Comparison of ENCODE assay signal across 13 cellular contexts in the genomic region with DNA sequence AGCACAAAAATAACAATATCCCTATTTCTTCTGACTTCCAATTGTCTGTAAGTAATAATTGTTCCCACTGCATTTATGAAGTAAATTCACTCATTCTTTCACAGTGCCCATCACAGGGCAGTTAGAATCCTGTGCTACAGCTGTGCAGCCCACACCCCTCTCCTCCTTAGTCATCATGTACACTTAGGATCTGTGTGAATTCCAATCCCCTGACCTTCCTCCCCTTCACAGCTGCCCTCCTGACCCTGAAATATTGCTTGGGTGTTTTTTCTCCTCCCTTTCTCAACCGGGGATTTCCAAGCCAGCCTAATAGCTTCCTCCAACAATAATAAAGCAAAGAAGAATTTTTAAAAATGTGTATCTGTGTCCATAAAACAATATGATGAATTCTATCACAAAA.
DNase-seq lines count a peak whose midpoint lies in the region; ATAC-seq and TF ChIP-seq lines count a peak whose summit lies in the region.
"Had no signal": no experiment of that assay in that cellular context is flagged by ENCODE, and none has a peak within 500 bp of the region (broad histone marks: within the 10 kb centered on the region; RNA-seq: fewer than 3 reads in every experiment).

No MANE protein-coding gene starts in this region.

- H3K27me3 Mint-ChIP-seq in type B pancreatic cell, result no peaks in the 10 kb centered on the region

- H4K8ac ChIP-seq in trophoblast cell (ENCODE audit: low read depth, low read length), result no peak overlapping the region

- H3K9me3 ChIP-seq in fibroblast of lung (ENCODE audit: control insufficient read depth, insufficient read depth, low read depth, low read length) (no peaks in the 10 kb centered on the region), trophoblast cell (ENCODE audit: insufficient read depth, low read depth, low read length) (no peaks in the 10 kb centered on the region)
- H3K9me3 ChIP-seq: neutrophil had no signal

- TF ChIP-seq CTCF in fibroblast of lung (conservative IDR thresholded peaks at IDR 0.05 in 1 of 2, IDR thresholded peaks at IDR 0.05 in 1 of 2; ENCODE audit: low read depth in 1 of 2, low read length in 2 of 2), result no peak
- TF ChIP-seq CTCF in type B pancreatic cell (conservative IDR thresholded peaks at IDR 0.05), result no peak

- H3K9ac ChIP-seq in fibroblast of lung (ENCODE audit: insufficient read depth, low read length), result no peak overlapping the region
- H3K9ac ChIP-seq in trophoblast cell (ENCODE audit: low read length), result no peak overlapping the region

- no peaks in the 10 kb centered on the region for H3K36me3 Mint-ChIP-seq in type B pancreatic cell

- H3K4ac ChIP-seq in trophoblast cell (ENCODE audit: low read depth, low read length), result no peak overlapping the region

- H3K4me1 ChIP-seq in fibroblast of lung (ENCODE audit: control insufficient read depth, extremely low read depth, insufficient read depth, low read length), result peaks cover 58% of the 10 kb centered on the region
- peaks cover 0 to 12% of the 10 kb centered on the region in 2 experiments for H3K4me1 ChIP-seq in trophoblast cell (ENCODE audit: control insufficient read depth in 1 of 2, insufficient read depth in 2 of 2, low read length in 2 of 2)

- H3K79me2 ChIP-seq in fibroblast of lung (ENCODE audit: control insufficient read depth, insufficient read depth, low read length) (peaks cover 14% of the 10 kb centered on the region), trophoblast cell (ENCODE audit: control insufficient read depth, insufficient read depth, low read length, poor library complexity) (no peaks in the 10 kb centered on the region)

- H2AFZ ChIP-seq in fibroblast of lung (ENCODE audit: low read length), result no peak overlapping the region
- no peak overlapping the region for H2AFZ ChIP-seq in trophoblast cell (ENCODE audit: insufficient read depth, low read length, poor library complexity)

- H4K20me1 ChIP-seq in fibroblast of lung (ENCODE audit: control insufficient read depth, extremely low read depth, insufficient read depth, low read length), result no peaks in the 10 kb centered on the region

- no peak overlapping the region for H3K4me3 Mint-ChIP-seq in type B pancreatic cell
- H3K4me3 Mint-ChIP-seq: activated CD4-positive, alpha-beta T cell treated with anti-CD3 and anti-CD28 coated beads, Interleukin-2, amount 10 ng/mL, durations not matched to agents 24 days and 14 days had no signal

- H3K36me3 ChIP-seq in fibroblast of lung (ENCODE audit: control insufficient read depth, insufficient read depth, low read length), result peaks cover 3% of the 10 kb centered on the region
- no peaks in the 10 kb centered on the region for H3K36me3 ChIP-seq in trophoblast cell (ENCODE audit: control insufficient read depth in 1 of 2, insufficient read depth in 2 of 2, low read length in 2 of 2)
- H3K36me3 ChIP-seq: neutrophil had no signal

- no peak overlapping the region for H2AK5ac ChIP-seq in trophoblast cell (ENCODE audit: low read length)

- no peak overlapping the region for H4K91ac ChIP-seq in trophoblast cell (ENCODE audit: low read depth, low read length)

- peak overlapping the region; percentile 67 for H3K4me2 ChIP-seq in fibroblast of lung (ENCODE audit: extremely low read depth, insufficient read depth, low read length)
- peak overlapping the region; percentile 21 for H3K4me2 ChIP-seq in trophoblast cell (ENCODE audit: low read length)

- H3K27me3 ChIP-seq in fibroblast of lung (ENCODE audit: control insufficient read depth, insufficient read depth, low read length) (no peaks in the 10 kb centered on the region), trophoblast cell (ENCODE audit: insufficient read depth, low read length) (no peaks in the 10 kb centered on the region)
- H3K27me3 ChIP-seq: neutrophil had no signal

- H3K4me3 ChIP-seq in fibroblast of lung (replicated peaks in 1 of 4; ENCODE audit: control extremely low read depth in 1 of 4, insufficient read depth in 1 of 4, low read depth in 3 of 4, low read length in 4 of 4) (peak overlapping the region in 1 of 4 experiments; percentile 6), trophoblast cell (ENCODE audit: low read depth, low read length) (no peak overlapping the region)

- H2BK120ac ChIP-seq in trophoblast cell (ENCODE audit: insufficient read depth, low read length, poor library complexity), result no peak overlapping the region

- DNase-seq in GM03348 (ENCODE audit: low spot score) (peak; percentile 62), RPMI7951 (ENCODE audit: low read depth) (peak; percentile 82), fibroblast of lung (ENCODE audit: low read depth in 2 of 2) (peak; percentile 74 to 85), trophoblast cell (peak in 1 of 2 donors; percentile 40), type B pancreatic cell (ENCODE audit: extremely low spot score, unreplicated experiment) (no peak), COLO668 (lab: John Stamatoyannopoulos, UW; ENCODE audit: unreplicated experiment) (no peak), amygdala (lab: John Stamatoyannopoulos, UW) (no peak)
- DNase-seq: activated CD4-positive, alpha-beta T cell treated with anti-CD3 and anti-CD28 coated beads, Interleukin-2, amount 10 ng/mL, durations not matched to agents 24 days and 14 days; NCI-H2171; SIG-M5; substantia nigra had no signal

- no peak overlapping the region for H3K18ac ChIP-seq in trophoblast cell (ENCODE audit: low read length)

- H3K9me3 Mint-ChIP-seq in type B pancreatic cell, result no peaks in the 10 kb centered on the region
- H3K9me3 Mint-ChIP-seq: activated CD4-positive, alpha-beta T cell treated with anti-CD3 and anti-CD28 coated beads, Interleukin-2, amount 10 ng/mL, durations not matched to agents 24 days and 14 days had no signal

- no peak for ATAC-seq in HG03095 (IDR thresholded peaks at IDR 0.05; ENCODE audit: unreplicated experiment)

- H3K4me1 Mint-ChIP-seq in type B pancreatic cell (ENCODE audit: unreplicated experiment), result peaks cover 11% of the 10 kb centered on the region

- no CpG with 5 or more reads among the region's 1 CpG for WGBS in trophoblast cell (ENCODE audit: extremely low coverage, insufficient coverage, insufficient read length)

- peaks cover 1% of the 10 kb centered on the region for H3K79me1 ChIP-seq in trophoblast cell (ENCODE audit: low read length)

- no peak overlapping the region for H3K14ac ChIP-seq in trophoblast cell (ENCODE audit: low read length)

- H2BK5ac ChIP-seq in trophoblast cell (ENCODE audit: low read depth, low read length, poor library complexity), result no peak overlapping the region

- H3K27ac Mint-ChIP-seq in type B pancreatic cell, result no peak overlapping the region
- H3K27ac Mint-ChIP-seq: activated CD4-positive, alpha-beta T cell treated with anti-CD3 and anti-CD28 coated beads, Interleukin-2, amount 10 ng/mL, durations not matched to agents 24 days and 14 days had no signal

- no peak overlapping the region for H2BK12ac ChIP-seq in trophoblast cell (ENCODE audit: low read length)

- peak overlapping the region; percentile 77 for H3K27ac ChIP-seq in fibroblast of lung (ENCODE audit: insufficient read depth, low read length)
- H3K27ac ChIP-seq in trophoblast cell (ENCODE audit: low read depth, low read length), result peak overlapping the region; percentile 51
- H3K27ac ChIP-seq: neutrophil had no signal

- H4K12ac ChIP-seq in trophoblast cell (ENCODE audit: low read depth, low read length), result no peak overlapping the region

- H3K23ac ChIP-seq in trophoblast cell (ENCODE audit: low read length), result no peak overlapping the region

Comparison
In these comparisons a context has a peak if more than half of its experiments do, and no peak if none do; other contexts are left out.
1. DNase-seq: peak in GM03348 (single experiment), RPMI7951 (single experiment) and fibroblast of lung (2 of 2); none in type B pancreatic cell (single experiment), COLO668 (single experiment) and amygdala (0 of 56).